Comparison of ENCODE assay signal across 1 cellular context in genomic region chr2:43509886-43510285, GRCh38.
TF ChIP-seq lines count a peak whose summit lies in the region.

No MANE protein-coding gene starts in this region.

TF ChIP-seq in SK-N-SH, 30 proteins besides CTCF, POLR2A, EP300 and RAD21 (continued from another document):
- TF ChIP-seq ZBTB33 (IDR thresholded peaks at IDR 0.05; ENCODE audit: borderline replicate concordance, low read depth), result no peak
- 0 out of 2 replicates have a peak, but pooled peaks have one; percentile 44 for TF ChIP-seq GATA2 (CRISPR knock-in tag; IDR thresholded peaks at IDR 0.05)
TF ChIP-seq in SK-N-SH: peak in this region for 1.
